Comparison of ENCODE assay signal across 15 cellular contexts in the genomic region with DNA sequence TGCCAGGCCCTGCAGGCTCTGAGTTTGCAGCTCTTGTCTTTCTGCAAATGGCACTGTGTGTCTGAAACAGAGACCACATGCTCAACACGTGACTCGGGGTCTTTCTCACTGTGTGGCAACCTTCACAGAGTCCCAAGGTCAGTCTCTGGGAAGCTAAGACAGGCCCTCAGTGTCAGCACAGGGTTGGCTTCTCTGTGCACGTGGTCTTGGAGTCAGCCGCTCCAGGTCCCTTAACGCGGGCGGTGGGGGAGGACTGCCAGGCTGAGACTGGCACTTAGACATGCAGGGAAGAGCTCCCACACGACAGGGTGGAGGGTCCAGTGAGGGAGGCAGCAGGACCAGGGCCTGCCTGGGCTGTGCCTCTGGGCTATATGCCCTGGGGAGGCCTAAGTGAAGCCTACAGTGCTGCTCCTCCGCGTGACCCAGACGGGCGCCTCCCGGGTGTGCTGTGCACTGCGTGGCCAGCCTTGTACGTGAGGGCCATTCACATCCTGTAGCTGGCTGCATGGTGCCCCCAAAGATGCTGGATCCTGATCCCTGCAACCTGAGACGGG.
DNase-seq lines count a peak whose midpoint lies in the region; ATAC-seq and TF ChIP-seq lines count a peak whose summit lies in the region.
"Had no signal": no experiment of that assay in that cellular context is flagged by ENCODE, and none has a peak within 500 bp of the region (broad histone marks: within the 10 kb centered on the region; RNA-seq: fewer than 3 reads in every experiment).

No MANE protein-coding gene starts in this region.

- peaks cover 87% of the 10 kb centered on the region for H3K4me1 Mint-ChIP-seq in HFFc6 (ENCODE audit: low read depth)

- ATAC-seq in left lung (no peak), sciatic nerve (no peak)
- ATAC-seq: psoas muscle had no signal

- peaks cover 5% of the 10 kb centered on the region for H3K27me3 Mint-ChIP-seq in HFFc6 (ENCODE audit: insufficient read depth)

- peaks cover 8% of the 10 kb centered on the region; the same call in 1 of the 2 replicates for H3K36me3 ChIP-seq in ACC112 (ENCODE audit: insufficient read depth, low read length)
- H3K36me3 ChIP-seq in left lung = peaks cover 0 to 8% of the 10 kb centered on the region in 2 donors
- H3K36me3 ChIP-seq: esophagus squamous epithelium had no signal

- no peak for TF ChIP-seq CTCF in HFFc6 (IDR thresholded peaks at IDR 0.05)
- TF ChIP-seq CTCF in left lung (IDR thresholded peaks at IDR 0.05) = no peak
- no peak for TF ChIP-seq CTCF in foreskin fibroblast (IDR thresholded peaks at IDR 0.05; ENCODE audit: low read depth, low read length)

- no peaks in the 10 kb centered on the region for H3K9me3 Mint-ChIP-seq in HFFc6
- H3K9me3 Mint-ChIP-seq: T-helper 1 cell treated with Interleukin-12 subunit alpha and Interleukin-12 subunit beta and Interleukin-4 antibody, amounts not matched to agents 30 μg/mL and 1 μg/mL, for 36 hours had no signal

- intact Hi-C loops in left lung (cut with DNase I) = no loop called here
- intact Hi-C loops in sciatic nerve (cut with DNase I) = no loop called here

- peak overlapping the region; percentile 100 for H3K27ac ChIP-seq in ACC112 (ENCODE audit: low read depth, low read length)
- H3K27ac ChIP-seq in left lung = no peak overlapping the region
- H3K27ac ChIP-seq: hepatocyte, psoas muscle had no signal

- H3K4me1 ChIP-seq in ACC112 (ENCODE audit: control insufficient read depth, insufficient read depth, low read length, unreplicated experiment) = peaks cover 83% of the 10 kb centered on the region
- peaks cover 4 to 17% of the 10 kb centered on the region in 2 donors for H3K4me1 ChIP-seq in left lung

- DNase-seq in HFFc6 (no peak), left lung (peak; percentile 28 to 61), sciatic nerve (ENCODE audit: low spot score) (peak; percentile 55), SK-N-DZ (ENCODE audit: low spot score) (no peak), NCI-H1694 (lab: John Stamatoyannopoulos, UW) (no peak), foreskin fibroblast (no peak), NAMALWA (ENCODE audit: low spot score) (no peak)
- DNase-seq: esophagus squamous epithelium, KBM-7, kidney, NCI-H1092 had no signal

- peaks cover 4% of the 10 kb centered on the region; the same call in 1 of the 2 replicates for H3K36me3 Mint-ChIP-seq in HFFc6 (ENCODE audit: low read depth)

- no peaks in the 10 kb centered on the region for H3K9me3 ChIP-seq in left lung
- H3K9me3 ChIP-seq: esophagus squamous epithelium, psoas muscle had no signal

- no peak overlapping the region for H2AFZ ChIP-seq in ACC112 (ENCODE audit: low read length, unreplicated experiment)
- H2AFZ ChIP-seq: hepatocyte had no signal

- peaks cover 51% of the 10 kb centered on the region for H3K79me2 ChIP-seq in ACC112 (ENCODE audit: control insufficient read depth, insufficient read depth, low read length, unreplicated experiment)

- peak overlapping the region; percentile 98 for H3K27ac Mint-ChIP-seq in HFFc6
- H3K27ac Mint-ChIP-seq: T-helper 1 cell treated with Interleukin-12 subunit alpha and Interleukin-12 subunit beta and Interleukin-4 antibody, amounts not matched to agents 30 μg/mL and 1 μg/mL, for 36 hours had no signal

- H3K4me3 ChIP-seq in ACC112 (ENCODE audit: low read depth, low read length) (peak overlapping the region; percentile 39), left lung (no peak overlapping the region), foreskin fibroblast (ENCODE audit: low read depth in 1 of 2, low read length in 2 of 2) (no peak overlapping the region)
- H3K4me3 ChIP-seq: esophagus squamous epithelium, hepatocyte, psoas muscle had no signal

- peak overlapping the region; percentile 59 for H3K4me3 Mint-ChIP-seq in HFFc6
- H3K4me3 Mint-ChIP-seq: T-helper 1 cell treated with Interleukin-12 subunit alpha and Interleukin-12 subunit beta and Interleukin-4 antibody, amounts not matched to agents 30 μg/mL and 1 μg/mL, for 36 hours had no signal

- H3K27me3 ChIP-seq in ACC112 (ENCODE audit: insufficient read depth, low read length) = no peaks in the 10 kb centered on the region
- H3K27me3 ChIP-seq in left lung = peaks cover 0 to 62% of the 10 kb centered on the region in 2 donors
- H3K27me3 ChIP-seq: hepatocyte had no signal

Comparison
In these comparisons a context has a peak if more than half of its experiments do, and no peak if none do; other contexts are left out.
1. DNase-seq: peak in left lung (2 of 2) and sciatic nerve (single experiment); none in HFFc6 (single experiment), SK-N-DZ (single experiment), NCI-H1694 (single experiment), foreskin fibroblast (0 of 2) and NAMALWA (single experiment).